ENCODE assay signal across 8 cellular contexts in the genomic region with DNA sequence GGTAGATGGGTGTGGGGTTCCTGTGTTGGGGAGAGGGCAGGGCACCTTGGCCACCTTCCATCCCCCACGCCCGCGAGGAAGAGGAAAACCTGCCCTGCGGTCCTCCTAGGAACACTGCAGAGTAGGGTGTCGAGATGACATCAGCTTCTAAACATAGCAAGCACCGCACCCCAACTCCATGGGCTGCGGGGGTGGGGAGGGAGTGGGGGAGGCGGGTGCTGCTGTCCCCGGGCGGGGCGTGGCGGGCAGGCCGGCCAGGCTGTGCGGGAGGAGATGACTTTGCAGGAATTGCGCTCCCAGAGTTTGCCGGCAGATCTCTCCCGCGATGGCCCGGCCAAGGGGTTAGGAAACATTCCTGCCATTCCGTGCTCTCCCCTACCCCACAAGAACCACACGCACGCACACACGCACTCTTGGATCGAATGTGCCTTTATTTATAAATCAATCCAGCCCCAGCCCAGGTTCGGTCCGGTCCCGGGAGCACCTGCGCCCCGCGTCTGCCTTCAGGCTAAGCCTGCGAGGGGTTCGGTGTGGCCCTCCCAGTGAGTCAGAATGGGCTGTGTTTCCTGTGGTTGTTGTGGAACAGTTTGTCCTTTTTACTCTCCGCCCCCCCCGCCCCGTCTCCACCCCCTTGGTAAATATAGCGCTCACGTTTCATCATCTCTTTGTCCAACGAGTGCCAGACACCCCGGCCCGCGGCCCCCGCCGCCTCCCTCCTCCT. TPM values are rescaled to one million over a fixed set of nuclear protein-coding genes. Genes with fewer than 3 reads are reported as not detected.
DNase-seq lines count a peak whose midpoint lies in the region; ATAC-seq and TF ChIP-seq lines count a peak whose summit lies in the region.

No MANE protein-coding gene starts in this region.

- peak overlapping the region; percentile 95 for H3K4me3 Mint-ChIP-seq in HFFc6

- peaks cover 4% of the 10 kb centered on the region for H3K27me3 Mint-ChIP-seq in HFFc6 (ENCODE audit: insufficient read depth)

- H3K9me3 ChIP-seq in osteoblast (ENCODE audit: low read depth, low read length) (no peaks in the 10 kb centered on the region), testis (no peaks in the 10 kb centered on the region)

- ATAC-seq in activated naive CD4-positive, alpha-beta T cell treated with anti-CD3 and anti-CD28 coated beads, Interleukin-2, amount 50 U/mL, for 72 hours, result peak; percentile 63 to 66

- peak; percentile 32; the same call in 1 of the 2 replicates for TF ChIP-seq CTCF in HFFc6 (IDR thresholded peaks at IDR 0.05)
- TF ChIP-seq CTCF in NB4 (IDR thresholded peaks at IDR 0.05; ENCODE audit: low read depth, low read length), result no peak
- TF ChIP-seq CTCF in osteoblast (IDR thresholded peaks at IDR 0.05; ENCODE audit: extremely low read depth, low read depth, low read length), result no peak
- TF ChIP-seq CTCF in testis (IDR thresholded peaks at IDR 0.05), result no peak

- H3K4me1 ChIP-seq in osteoblast (ENCODE audit: insufficient read depth, low read length), result peaks cover 32% of the 10 kb centered on the region
- H3K4me1 ChIP-seq in testis, result peaks cover 30% of the 10 kb centered on the region

- TF ChIP-seq POLR2A in NB4 (IDR thresholded peaks at IDR 0.05; ENCODE audit: extremely low read depth, insufficient read length) (no peak), testis (IDR thresholded peaks at IDR 0.05) (no peak)

- peak overlapping the region; percentile 97 for H3K4me2 ChIP-seq in osteoblast (ENCODE audit: insufficient read depth, low read length)

- H3K4me1 Mint-ChIP-seq in HFFc6 (ENCODE audit: low read depth), result peaks cover 38% of the 10 kb centered on the region

- H3K36me3 Mint-ChIP-seq in HFFc6 (ENCODE audit: low read depth), result no peaks in the 10 kb centered on the region
- H3K36me3 Mint-ChIP-seq in activated naive CD4-positive, alpha-beta T cell treated with anti-CD3 and anti-CD28 coated beads, Interleukin-2, amount 50 U/mL, for 72 hours, result no peaks in the 10 kb centered on the region

- H3K27ac Mint-ChIP-seq in HFFc6, result peak overlapping the region; percentile 100
- peak overlapping the region; percentile 95 to 100 for H3K27ac Mint-ChIP-seq in activated naive CD4-positive, alpha-beta T cell treated with anti-CD3 and anti-CD28 coated beads, Interleukin-2, amount 50 U/mL, for 72 hours

- WGBS in testis, 2 donors, result 1 to 2% methylated on average over 11 to 43 of the region's 43 CpGs

- H3K36me3 ChIP-seq in osteoblast (ENCODE audit: insufficient read depth, low read length) (no peaks in the 10 kb centered on the region), testis (ENCODE audit: low read depth, missing control alignments) (no peaks in the 10 kb centered on the region)

- in situ Hi-C loops in SK-MEL-5 (cut with HindIII; ENCODE audit: low pct_unique_long_range_greater_than_20kb, low sequenced_read_pairs), result no loop called here

- DNase-seq in GM04503 (ENCODE audit: low read depth) (peak; percentile 80), HFFc6 (peak; percentile 95), NB4 (ENCODE audit: low read depth) (peak; percentile 94), SK-MEL-5 (ENCODE audit: low read depth, low spot score) (peak; percentile 91), glomerular visceral epithelial cell (ENCODE audit: extremely low spot score) (peak; percentile 98), osteoblast (ENCODE audit: insufficient read length, low spot score, missing footprints) (peak; percentile 97), testis (peak; percentile 95)
- DNase-seq in activated naive CD4-positive, alpha-beta T cell treated with anti-CD3 and anti-CD28 coated beads, Interleukin-2, amount 50 U/mL, for 72 hours (ENCODE audit: low spot score in 2 of 2), result peak; percentile 77 to 87

- no peaks in the 10 kb centered on the region for H3K27me3 ChIP-seq in osteoblast (ENCODE audit: insufficient read depth, low read length)
- H3K27me3 ChIP-seq in testis, result no peaks in the 10 kb centered on the region

- H3K4me3 ChIP-seq in NB4 (ENCODE audit: low read depth, low read length) (peak overlapping the region; percentile 58), osteoblast (ENCODE audit: insufficient read depth, low read length) (peak overlapping the region; percentile 74), testis (peak overlapping the region; percentile 48 to 68)

- H3K9me3 Mint-ChIP-seq in HFFc6, result no peaks in the 10 kb centered on the region
- no peaks in the 10 kb centered on the region for H3K9me3 Mint-ChIP-seq in activated naive CD4-positive, alpha-beta T cell treated with anti-CD3 and anti-CD28 coated beads, Interleukin-2, amount 50 U/mL, for 72 hours

- intact Hi-C loops in testis (cut with DNase I; ENCODE audit: low total_unique reads), result loop anchor here (2.0 to 5.0 kb wide), 2 partner anchors 63 to 181 kb away; no protein-coding TSS in a partner anchor

- H3K27ac ChIP-seq in osteoblast (ENCODE audit: low read depth, low read length), result peak overlapping the region; percentile 99
- H3K27ac ChIP-seq in testis, result peak overlapping the region; percentile 98 to 99

- no peak overlapping the region for H2AFZ ChIP-seq in osteoblast (ENCODE audit: low read length)

- no peaks in the 10 kb centered on the region for H4K20me1 ChIP-seq in osteoblast (ENCODE audit: insufficient read depth, low read length)

- no peaks in the 10 kb centered on the region for H3K79me2 ChIP-seq in osteoblast (ENCODE audit: insufficient read depth, low read length)

RNA-seq across cellular contexts. Expression of a gene that starts 5.2 kb away (rescaled TPM):
- 10 to 100 TPM in 5 of 6 experiments, 1 to 10 TPM in 1; 7.9 to 15.7 (median 12.4) TPM for total RNA-seq in HFFc6 (2021; fragmentation: NEBNext Ultra II Directional; extraction: Animal tissue kit (Norgen Biotek cat#: 25700))
- 42.7 and 43.1 TPM in 2 replicates for total RNA-seq in SK-MEL-5 (2014; rRNA removed; shearing (Covaris generic))
- 75.5 and 93.3 TPM in 2 replicates for polyA plus RNA-seq in SK-MEL-5 (2015; cell fraction: cytosol; rRNA removed)
- 50.7 and 61.4 TPM in 2 replicates for polyA plus RNA-seq in SK-MEL-5 (2015; cell fraction: nucleus; rRNA removed)
- total RNA-seq in activated naive CD4-positive, alpha-beta T cell treated with anti-CD3 and anti-CD28 coated beads, Interleukin-2, amount 50 U/mL, for 72 hours, result 10 to 100 TPM; 22.6 to 25.1 TPM
- total RNA-seq in osteoblast (46.9 and 51.8 TPM in 2 replicates), testis (10 to 100 TPM; 39.8 to 47.9 TPM)
- 11.8 TPM for polyA plus RNA-seq in testis (ENCODE audit: insufficient read depth, low read depth, low replicate concordance)

Comparison
In these comparisons a context has a peak if more than half of its experiments do, and no peak if none do; other contexts are left out.
1. Peak in every context shown above with its lines: DNase-seq, ATAC-seq, H3K4me3 ChIP-seq and H3K27ac ChIP-seq.